16 cellular contexts compared by ENCODE assay signal in the genomic region with DNA sequence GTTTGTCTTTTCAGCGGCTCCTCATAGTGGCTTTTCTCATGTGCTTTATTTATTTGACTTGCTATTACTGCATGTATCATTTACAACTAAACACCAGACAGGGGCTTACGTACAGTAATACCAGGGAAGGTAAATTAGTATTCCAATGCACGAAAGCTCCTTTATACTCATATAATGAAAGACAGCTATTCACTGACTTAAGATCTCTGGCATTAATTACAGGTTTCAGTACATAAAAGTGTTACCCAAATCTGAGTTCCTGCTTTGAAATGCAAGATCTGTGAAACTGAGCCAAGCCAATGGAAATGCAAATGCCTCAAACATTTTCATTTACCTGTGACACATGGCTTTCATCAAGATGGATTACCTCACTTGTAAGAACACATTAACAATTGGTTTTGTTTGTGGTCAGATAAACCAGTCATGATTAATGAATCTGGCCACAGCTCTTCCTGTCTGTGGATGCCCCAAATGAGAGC.
DNase-seq lines count a peak whose midpoint lies in the region; ATAC-seq and TF ChIP-seq lines count a peak whose summit lies in the region.
"Had no signal": no experiment of that assay in that cellular context is flagged by ENCODE, and none has a peak within 500 bp of the region (broad histone marks: within the 10 kb centered on the region; RNA-seq: fewer than 3 reads in every experiment).

No MANE protein-coding gene starts in this region.

- H3K4me3 Mint-ChIP-seq in effector memory CD8-positive, alpha-beta T cell: no peak overlapping the region
- H3K4me3 Mint-ChIP-seq: naive thymus-derived CD4-positive, alpha-beta T cell had no signal

- no peak overlapping the region for H3K4me3 ChIP-seq in Jurkat, Clone E6-1 (ENCODE audit: low read length)
- H3K4me3 ChIP-seq in fibroblast of the aortic adventitia (ENCODE audit: low read depth, low read length): no peak overlapping the region
- no peak overlapping the region for H3K4me3 ChIP-seq in effector memory CD4-positive, alpha-beta T cell (ENCODE audit: insufficient read depth, low read depth, low read length, poor library complexity, severe bottlenecking)

- no peak overlapping the region for H3K27ac Mint-ChIP-seq in effector memory CD8-positive, alpha-beta T cell
- H3K27ac Mint-ChIP-seq: activated T-helper 2 cell treated with anti-CD3 and anti-CD28 coated beads, Interferon-gamma antibody, Interleukin-2, Interleukin-4, amounts not matched to agents 10 μg/mL and 5 μg/mL and 100 μg/mL, durations not matched to agents 14 hours and 24 hours and 36 hours; naive thymus-derived CD4-positive, alpha-beta T cell had no signal

- TF ChIP-seq CTCF in fibroblast of the aortic adventitia (IDR thresholded peaks at IDR 0.05; ENCODE audit: insufficient read depth, low read length): no peak

- no peaks in the 10 kb centered on the region for H3K27me3 ChIP-seq in effector memory CD4-positive, alpha-beta T cell (replicated peaks; ENCODE audit: control insufficient read depth, insufficient read depth, low read length, poor library complexity, severe bottlenecking)

- DNase-seq in DMS153 treated with DMSO at 0.1 percent for 48 hours (lab: John Stamatoyannopoulos, UW; ENCODE audit: unreplicated experiment): peak; percentile 12
- peak; percentile 6 for DNase-seq in Jurkat, Clone E6-1 (ENCODE audit: low read depth, low spot score)
- peak; percentile 78 for DNase-seq in NCI-H748 treated with DMSO at 0.1 percent for 48 hours (lab: John Stamatoyannopoulos, UW)
- peak; percentile 51 for DNase-seq in fibroblast of the aortic adventitia (ENCODE audit: low read depth)
- DNase-seq in central memory CD4-positive, alpha-beta T cell: no peak
- DNase-seq in midbrain (lab: John Stamatoyannopoulos, UW): no peak
- DNase-seq in effector memory CD8-positive, alpha-beta T cell: no peak
- DNase-seq in effector memory CD4-positive, alpha-beta T cell: no peak
- DNase-seq: activated CD4-positive, alpha-beta T cell treated with anti-CD3 and anti-CD28 coated beads, Interleukin-2, amount 50 U/mL, for 4 hours; AML-193; effector CD8-positive, alpha-beta T cell; kidney; naive thymus-derived CD4-positive, alpha-beta T cell; NK-92 treated with Interleukin-12 subunit alpha and Interleukin-12 subunit beta, amount 100 ng/mL, for 24 hours; Right ventricle myocardium superior had no signal

- peaks cover 0 to 8% of the 10 kb centered on the region in 2 donors for H3K4me1 Mint-ChIP-seq in effector memory CD8-positive, alpha-beta T cell (ENCODE audit: low read depth in 2 of 2)
- H3K4me1 Mint-ChIP-seq: naive thymus-derived CD4-positive, alpha-beta T cell had no signal

- no peak for ATAC-seq in effector memory CD8-positive, alpha-beta T cell (replicated peaks)
- ATAC-seq: naive thymus-derived CD4-positive, alpha-beta T cell had no signal

- H3K9me3 ChIP-seq in effector memory CD4-positive, alpha-beta T cell (ENCODE audit: control insufficient read depth, low read length): no peaks in the 10 kb centered on the region

- H3K4me1 ChIP-seq in effector memory CD4-positive, alpha-beta T cell (ENCODE audit: control insufficient read depth, insufficient read depth, low read length, poor library complexity, severe bottlenecking): no peaks in the 10 kb centered on the region

- peaks cover 11 to 29% of the 10 kb centered on the region in 2 donors for H3K27me3 Mint-ChIP-seq in effector memory CD8-positive, alpha-beta T cell

- no peaks in the 10 kb centered on the region for H3K36me3 Mint-ChIP-seq in effector memory CD8-positive, alpha-beta T cell (ENCODE audit: insufficient read depth)

- H3K27ac ChIP-seq in effector memory CD4-positive, alpha-beta T cell (ENCODE audit: insufficient read depth, low read length, poor library complexity, severe bottlenecking): no peak overlapping the region

- no peaks in the 10 kb centered on the region for H3K36me3 ChIP-seq in effector memory CD4-positive, alpha-beta T cell (ENCODE audit: control insufficient read depth, insufficient read depth, low read length)

- H3K9me3 Mint-ChIP-seq in effector memory CD8-positive, alpha-beta T cell: peaks cover 6 to 8% of the 10 kb centered on the region in 2 donors

Comparison
In these comparisons a context has a peak if more than half of its experiments do, and no peak if none do; other contexts are left out.
1. DNase-seq: peak in DMS153 treated with DMSO at 0.1 percent for 48 hours (single experiment), Jurkat, Clone E6-1 (single experiment), NCI-H748 treated with DMSO at 0.1 percent for 48 hours (single experiment) and fibroblast of the aortic adventitia (single experiment); none in central memory CD4-positive, alpha-beta T cell (single experiment), midbrain (single experiment), effector memory CD8-positive, alpha-beta T cell (0 of 3) and effector memory CD4-positive, alpha-beta T cell (0 of 3).